In genomic region chr5:38768411-38769211, GRCh38 we compare ENCODE assay signal across 28 cellular contexts.
DNase-seq lines count a peak whose midpoint lies in the region; ATAC-seq, FAIRE-seq and TF ChIP-seq lines count a peak whose summit lies in the region.
"Had no signal": no experiment of that assay in that cellular context is flagged by ENCODE, and none has a peak within 500 bp of the region (broad histone marks: within the 10 kb centered on the region; RNA-seq: fewer than 3 reads in every experiment).

No MANE protein-coding gene starts in this region.

- H4K20me1 ChIP-seq in SK-N-SH (ENCODE audit: insufficient read depth): no peaks in the 10 kb centered on the region
- no peaks in the 10 kb centered on the region for H4K20me1 ChIP-seq in H1 (replicated peaks in 1 of 2; ENCODE audit: control insufficient read depth in 1 of 2, insufficient read depth in 2 of 2, low read length in 2 of 2)
- H4K20me1 ChIP-seq: BLaER1 had no signal

- no peaks in the 10 kb centered on the region for H3K23me2 ChIP-seq in H1 (ENCODE audit: low read depth, low read length)

- no peak overlapping the region for H4K8ac ChIP-seq in H1 (ENCODE audit: extremely low read depth, insufficient read depth, low read length)

- no peak for FAIRE-seq in H1 (lab: Jason Lieb, UNC)

- no peak overlapping the region for H2BK15ac ChIP-seq in H1 (ENCODE audit: low read length)

- H3K4me2 ChIP-seq in SK-N-SH: no peak overlapping the region
- H3K4me2 ChIP-seq in H1 (ENCODE audit: insufficient read depth in 1 of 2, low read depth in 2 of 2, low read length in 2 of 2): no peak overlapping the region
- H3K4me2 ChIP-seq: BLaER1 had no signal

- no peak for TF ChIP-seq CTCF in SK-N-SH (IDR thresholded peaks at IDR 0.05)
- TF ChIP-seq CTCF in H1 (IDR thresholded peaks at IDR 0.05; ENCODE audit: control extremely low read depth in 1 of 3, insufficient read depth in 1 of 3, low read depth in 1 of 3, low read length in 3 of 3): no peak
- no peak for TF ChIP-seq CTCF in right lobe of liver (IDR thresholded peaks at IDR 0.05)
- TF ChIP-seq CTCF in gastrocnemius medialis (IDR thresholded peaks at IDR 0.05 in 4 of 5, conservative IDR thresholded peaks at IDR 0.05 in 1 of 5): no peak

- no peaks in the 10 kb centered on the region for H3K9me3 ChIP-seq in SK-N-SH
- peaks cover 7 to 8% of the 10 kb centered on the region in 2 experiments; a peak in 1 of 4 replicates for H3K9me3 ChIP-seq in H1 (ENCODE audit: insufficient read depth in 2 of 2, low read depth in 1 of 2, low read length in 1 of 2)
- H3K9me3 ChIP-seq in right lobe of liver: no peaks in the 10 kb centered on the region
- H3K9me3 ChIP-seq in gastrocnemius medialis: no peaks in the 10 kb centered on the region
- H3K9me3 ChIP-seq: Peyer's patch had no signal

- no peak overlapping the region for H3K4me3 ChIP-seq in SK-N-SH (ENCODE audit: low read depth in 2 of 2, low read length in 1 of 2)
- H3K4me3 ChIP-seq in H1 (ENCODE audit: extremely low read depth in 1 of 4, insufficient read depth in 2 of 4, low read depth in 3 of 4, low read length in 4 of 4): no peak overlapping the region
- H3K4me3 ChIP-seq in right lobe of liver: no peak overlapping the region
- no peak overlapping the region for H3K4me3 ChIP-seq in gastrocnemius medialis
- H3K4me3 ChIP-seq: BLaER1, GM23248, Peyer's patch had no signal

- no peak for ATAC-seq in SK-N-SH treated with all-trans-retinoic acid at 6 μM for 48 hours
- peak; percentile 24 to 75 (median 44) for ATAC-seq in right lobe of liver
- peak; percentile 66 to 82 for ATAC-seq in gastrocnemius medialis
- ATAC-seq: HCT116 had no signal

- H3K36me3 Mint-ChIP-seq in T-helper 2 cell treated with Interferon-gamma antibody and Interleukin-4, amounts not matched to agents 5 μg/mL and 100 μg/mL, for 36 hours (ENCODE audit: low read depth): no peaks in the 10 kb centered on the region

- H3K56ac ChIP-seq in H1 (replicated peaks; ENCODE audit: insufficient read length, low read depth, low read length): no peak overlapping the region

- H3K9ac ChIP-seq in SK-N-SH (no peak overlapping the region), H1 (replicated peaks in 1 of 4; ENCODE audit: extremely low read depth in 1 of 4, low read depth in 3 of 4, low read length in 3 of 4) (no peak overlapping the region)
- H3K9ac ChIP-seq: BLaER1, GM23248 had no signal

- no peak overlapping the region for H3K4ac ChIP-seq in H1 (replicated peaks; ENCODE audit: insufficient read length, low read depth, low read length)

- no peak overlapping the region for H3K18ac ChIP-seq in H1 (ENCODE audit: extremely low read depth, low read length)

- H3K27ac ChIP-seq in SK-N-SH (ENCODE audit: low read depth in 2 of 2, low read length in 1 of 2): no peak overlapping the region
- H3K27ac ChIP-seq in H1 (ENCODE audit: low read depth, low read length): no peak overlapping the region
- H3K27ac ChIP-seq in right lobe of liver: no peak overlapping the region
- peak overlapping the region in 3 of 4 donors; percentile 31 to 48 (median 41) for H3K27ac ChIP-seq in gastrocnemius medialis
- H3K27ac ChIP-seq: 22Rv1, BLaER1, GM23248, Peyer's patch had no signal

- no peak overlapping the region for H3K4me3 Mint-ChIP-seq in T-helper 2 cell treated with Interferon-gamma antibody and Interleukin-4, amounts not matched to agents 5 μg/mL and 100 μg/mL, for 36 hours
- H3K4me3 Mint-ChIP-seq: CD4-positive, alpha-beta T cell had no signal

- H3K9me2 ChIP-seq in SK-N-SH: no peaks in the 10 kb centered on the region

- no peak for TF ChIP-seq RAD21 in SK-N-SH (IDR thresholded peaks at IDR 0.05; ENCODE audit: low read length)
- no peak for TF ChIP-seq RAD21 in H1 (IDR thresholded peaks at IDR 0.05 in 1 of 2, conservative IDR thresholded peaks at IDR 0.05 in 1 of 2; ENCODE audit: low read depth in 2 of 2, low read length in 2 of 2)

- in situ Hi-C loops in gastrocnemius medialis (cut with MboI; ENCODE audit: low sequenced_read_pairs in 4 of 4): no loop called here

- H3K79me2 ChIP-seq in SK-N-SH (ENCODE audit: insufficient read depth) (no peaks in the 10 kb centered on the region), H1 (ENCODE audit: control insufficient read depth in 1 of 2, insufficient read depth in 2 of 2, low read length in 2 of 2) (no peaks in the 10 kb centered on the region)

- H3K4me1 Mint-ChIP-seq in T-helper 2 cell treated with Interferon-gamma antibody and Interleukin-4, amounts not matched to agents 5 μg/mL and 100 μg/mL, for 36 hours (ENCODE audit: low read depth): no peaks in the 10 kb centered on the region

- no peak overlapping the region for H3K23ac ChIP-seq in H1 (ENCODE audit: insufficient read length)

- no peak overlapping the region for H2BK20ac ChIP-seq in H1 (ENCODE audit: low read length)

- no peaks in the 10 kb centered on the region for H3K9me3 Mint-ChIP-seq in T-helper 2 cell treated with Interferon-gamma antibody and Interleukin-4, amounts not matched to agents 5 μg/mL and 100 μg/mL, for 36 hours

- no peaks in the 10 kb centered on the region for H3K27me3 Mint-ChIP-seq in T-helper 2 cell treated with Interferon-gamma antibody and Interleukin-4, amounts not matched to agents 5 μg/mL and 100 μg/mL, for 36 hours (ENCODE audit: low read depth)

- no peak overlapping the region for H2BK12ac ChIP-seq in H1 (ENCODE audit: low read depth, low read length)

- no peaks in the 10 kb centered on the region for H3K36me3 ChIP-seq in SK-N-SH (replicated peaks in 1 of 2; ENCODE audit: control insufficient read depth in 1 of 2, insufficient read depth in 2 of 2, low read length in 1 of 2)
- H3K36me3 ChIP-seq in H1 (ENCODE audit: control insufficient read depth in 2 of 4, insufficient read depth in 4 of 4, low read length in 3 of 4): no peaks in the 10 kb centered on the region
- no peaks in the 10 kb centered on the region for H3K36me3 ChIP-seq in right lobe of liver
- no peaks in the 10 kb centered on the region for H3K36me3 ChIP-seq in gastrocnemius medialis
- H3K36me3 ChIP-seq: BLaER1, Peyer's patch had no signal

- CTCF ChIA-PET in SK-N-SH (lab: Yijun Ruan, JAX): interaction anchor here (1.3 kb wide), 1 partner anchor 327 kb away, joined by 3 read pairs; no protein-coding TSS in a partner anchor
- CTCF ChIA-PET in H1 (lab: Charles Lee; ENCODE audit: partially characterized antibody): interaction anchor here (0.6 kb wide), 1 partner anchor 1693 kb away, joined by 3 read pairs; no protein-coding TSS in a partner anchor

- DNase-seq in SK-N-SH (no peak), H1 (ENCODE audit: low read depth in 1 of 2, low spot score in 2 of 2) (no peak), right lobe of liver (no peak), gastrocnemius medialis (no peak), RPMI8226 (no peak), NCI-H146 treated with DMSO at 0.1 percent for 48 hours (lab: John Stamatoyannopoulos, UW; ENCODE audit: unreplicated experiment) (no peak)
- no peak for DNase-seq in T-helper 2 cell treated with Interferon-gamma antibody and Interleukin-4, amounts not matched to agents 5 μg/mL and 100 μg/mL, for 36 hours (ENCODE audit: low spot score)
- DNase-seq: ACHN; CD4-positive, alpha-beta T cell; COR-L47; DMS79; GM23248; KBM-7; MM.1S; NCI-H1092; NCI-H1436 treated with DMSO at 0.1 percent for 48 hours; NCI-H2029 treated with DMSO at 0.1 percent for 48 hours; NCI-H2171; NCI-H345; NCI-H524; NCI-H774; NK-92 treated with Interleukin-12 subunit alpha and Interleukin-12 subunit beta, amount 100 ng/mL, for 24 hours; Peyer's patch; SW 1271 had no signal

- no peak overlapping the region for H3K27ac Mint-ChIP-seq in T-helper 2 cell treated with Interferon-gamma antibody and Interleukin-4, amounts not matched to agents 5 μg/mL and 100 μg/mL, for 36 hours
- H3K27ac Mint-ChIP-seq: CD4-positive, alpha-beta T cell had no signal

- H4K5ac ChIP-seq in H1 (ENCODE audit: insufficient read length, low read depth, low read length): no peak overlapping the region

- H2BK5ac ChIP-seq in H1 (ENCODE audit: low read depth, low read length): no peak overlapping the region

- no peak overlapping the region for H3K14ac ChIP-seq in H1 (ENCODE audit: insufficient read length)

- intact Hi-C loops in right lobe of liver (cut with DNase I) (no loop called here), gastrocnemius medialis (cut with DNase I; ENCODE audit: low total_unique reads) (no loop called here)

- no peak overlapping the region for H4K91ac ChIP-seq in H1 (replicated peaks; ENCODE audit: insufficient read length, low read length)

- TF ChIP-seq POLR2A in H1 (IDR thresholded peaks at IDR 0.05; ENCODE audit: control extremely low read depth in 1 of 2, low read depth in 2 of 2, low read length in 2 of 2): no peak
- no peak for TF ChIP-seq POLR2A in right lobe of liver (IDR thresholded peaks at IDR 0.05)
- no peak for TF ChIP-seq POLR2A in gastrocnemius medialis (IDR thresholded peaks at IDR 0.05)

- no peak overlapping the region for H2BK120ac ChIP-seq in H1 (replicated peaks; ENCODE audit: low read depth, low read length)

- no peaks in the 10 kb centered on the region for H3K79me1 ChIP-seq in H1 (ENCODE audit: low read depth, low read length)

- POLR2A ChIA-PET in SK-N-SH (lab: Yijun Ruan, JAX) (no interaction called here), H1 (lab: Charles Lee; ENCODE audit: partially characterized antibody) (no interaction called here)

- H3K4me1 ChIP-seq in SK-N-SH (ENCODE audit: control insufficient read depth in 1 of 2, insufficient read depth in 2 of 2, low read depth in 1 of 2, low read length in 1 of 2) (no peaks in the 10 kb centered on the region; a peak in 1 of 4 replicates), H1 (replicated peaks in 1 of 4; ENCODE audit: control insufficient read depth in 3 of 4, insufficient read depth in 4 of 4, low read length in 3 of 4) (no peaks in the 10 kb centered on the region), right lobe of liver (no peaks in the 10 kb centered on the region), gastrocnemius medialis (no peaks in the 10 kb centered on the region)
- H3K4me1 ChIP-seq: BLaER1, Peyer's patch had no signal

- H2AFZ ChIP-seq in SK-N-SH (ENCODE audit: low read depth) (no peak overlapping the region), H1 (ENCODE audit: low read length) (peak overlapping the region; percentile 21; the same call in 1 of the 2 replicates)
- H2AFZ ChIP-seq: GM23248 had no signal

- no peak overlapping the region for H2AK5ac ChIP-seq in H1 (ENCODE audit: low read depth, low read length)

- TF ChIP-seq EP300 in SK-N-SH (IDR thresholded peaks at IDR 0.05; ENCODE audit: borderline replicate concordance in 1 of 2, low read depth in 1 of 2, low read length in 1 of 2) (no peak), H1 (IDR thresholded peaks at IDR 0.05; ENCODE audit: borderline replicate concordance in 1 of 2, low read depth in 2 of 2, low read length in 2 of 2) (no peak)

- H3F3A ChIP-seq in SK-N-SH (replicated peaks; ENCODE audit: insufficient read depth): no peaks in the 10 kb centered on the region

- 72% methylated on average over 9 of the region's 9 CpGs for WGBS in SK-N-SH (ENCODE audit: low lambda C conversion rate)
- 89% methylated on average over 9 of the region's 9 CpGs; no CpG with 5 or more reads in 1 of the 2 experiments for WGBS in H1 (ENCODE audit: extremely low coverage in 1 of 2, insufficient coverage in 1 of 2, insufficient read length in 1 of 2, insufficient replicate concordance in 2 of 2, low coverage in 1 of 2, low lambda C conversion rate in 2 of 2, missing lambda C conversion rate in 1 of 2), 2 experiments
- 37% methylated on average over 9 of the region's 9 CpGs for WGBS in right lobe of liver (ENCODE audit: insufficient coverage, low coverage, low lambda C conversion rate, missing lambda C conversion rate)

- no peaks in the 10 kb centered on the region for H3K27me3 ChIP-seq in SK-N-SH (ENCODE audit: insufficient read depth)
- H3K27me3 ChIP-seq in H1 (replicated peaks in 1 of 4; ENCODE audit: control insufficient read depth in 3 of 4, extremely low read depth in 1 of 4, insufficient read depth in 3 of 4, low read length in 3 of 4): no peaks in the 10 kb centered on the region
- H3K27me3 ChIP-seq in right lobe of liver: no peaks in the 10 kb centered on the region
- H3K27me3 ChIP-seq in gastrocnemius medialis: no peaks in the 10 kb centered on the region
- H3K27me3 ChIP-seq: BLaER1, Peyer's patch had no signal

Comparison
In these comparisons a context has a peak if more than half of its experiments do, and no peak if none do; other contexts are left out.
1. H3K27ac ChIP-seq: peak in gastrocnemius medialis (3 of 4); none in SK-N-SH (0 of 2), H1 (single experiment) and right lobe of liver (0 of 3).